ENCODE assay signal across 1 cellular context in the genomic region with DNA sequence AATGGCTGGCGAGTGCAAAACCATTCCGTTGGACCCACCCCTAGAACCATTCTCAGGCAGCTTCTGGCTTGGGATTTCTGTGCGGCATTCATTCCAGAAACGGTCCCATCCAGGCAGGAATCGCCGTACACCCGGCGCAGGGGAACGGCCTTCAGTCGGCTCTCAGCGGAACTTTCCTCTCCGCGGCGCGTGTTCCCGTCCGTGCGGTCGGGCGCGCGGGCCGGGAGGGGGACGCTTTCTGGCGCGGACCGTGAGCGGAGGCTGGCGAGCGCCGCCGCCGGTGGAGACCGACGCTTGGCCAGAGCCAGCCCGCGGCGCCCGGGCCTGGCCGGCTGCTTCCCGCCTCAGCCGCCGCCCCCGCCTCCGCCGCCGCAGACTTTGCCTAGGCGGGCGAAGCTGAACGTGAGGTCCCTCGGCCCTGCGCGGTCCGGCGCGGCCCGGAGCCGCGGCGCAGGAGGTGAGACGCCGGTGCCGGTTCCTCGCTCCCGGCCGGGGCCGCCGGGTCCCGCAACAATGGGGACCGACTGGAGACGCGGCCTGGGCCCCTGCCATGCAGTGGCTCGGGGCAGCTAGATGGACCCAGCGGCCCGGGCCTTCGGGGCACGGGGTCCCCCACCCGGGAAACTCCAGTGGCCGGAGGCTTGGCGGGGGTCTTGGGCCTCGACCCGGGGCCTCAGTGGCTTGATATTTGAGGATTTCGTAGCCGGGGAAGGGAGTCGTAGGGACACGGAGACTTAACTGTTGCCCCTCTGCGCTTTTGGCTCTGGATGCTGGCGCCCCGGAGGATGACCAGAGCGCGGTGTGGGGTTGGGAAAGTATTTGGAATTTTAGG.
A peak's percentile ranks its signal among the peaks of the same experiment; 100 is the strongest.
TF ChIP-seq lines count a peak whose summit lies in the region.

A gene with protein sequence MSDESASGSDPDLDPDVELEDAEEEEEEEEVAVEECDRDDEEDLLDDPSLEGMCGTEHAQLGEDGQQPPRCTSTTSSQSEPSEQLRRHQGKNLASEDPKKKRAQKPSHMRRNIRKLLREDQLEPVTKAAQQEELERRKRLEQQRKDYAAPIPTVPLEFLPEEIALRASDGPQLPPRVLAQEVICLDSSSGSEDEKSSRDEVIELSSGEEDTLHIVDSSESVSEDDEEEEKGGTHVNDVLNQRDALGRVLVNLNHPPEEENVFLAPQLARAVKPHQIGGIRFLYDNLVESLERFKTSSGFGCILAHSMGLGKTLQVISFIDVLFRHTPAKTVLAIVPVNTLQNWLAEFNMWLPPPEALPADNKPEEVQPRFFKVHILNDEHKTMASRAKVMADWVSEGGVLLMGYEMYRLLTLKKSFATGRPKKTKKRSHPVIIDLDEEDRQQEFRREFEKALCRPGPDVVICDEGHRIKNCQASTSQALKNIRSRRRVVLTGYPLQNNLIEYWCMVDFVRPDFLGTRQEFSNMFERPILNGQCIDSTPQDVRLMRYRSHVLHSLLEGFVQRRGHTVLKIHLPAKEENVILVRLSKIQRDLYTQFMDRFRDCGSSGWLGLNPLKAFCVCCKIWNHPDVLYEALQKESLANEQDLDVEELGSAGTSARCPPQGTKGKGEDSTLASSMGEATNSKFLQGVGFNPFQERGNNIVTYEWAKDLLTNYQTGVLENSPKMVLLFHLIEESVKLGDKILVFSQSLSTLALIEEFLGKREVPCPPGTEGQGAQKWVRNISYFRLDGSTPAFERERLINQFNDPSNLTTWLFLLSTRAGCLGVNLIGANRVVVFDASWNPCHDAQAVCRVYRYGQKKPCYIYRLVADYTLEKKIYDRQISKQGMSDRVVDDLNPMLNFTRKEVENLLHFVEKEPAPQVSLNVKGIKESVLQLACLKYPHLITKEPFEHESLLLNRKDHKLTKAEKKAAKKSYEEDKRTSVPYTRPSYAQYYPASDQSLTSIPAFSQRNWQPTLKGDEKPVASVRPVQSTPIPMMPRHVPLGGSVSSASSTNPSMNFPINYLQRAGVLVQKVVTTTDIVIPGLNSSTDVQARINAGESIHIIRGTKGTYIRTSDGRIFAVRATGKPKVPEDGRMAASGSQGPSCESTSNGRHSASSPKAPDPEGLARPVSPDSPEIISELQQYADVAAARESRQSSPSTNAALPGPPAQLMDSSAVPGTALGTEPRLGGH (N-terminal part only) (plus strand): TSS at position 261 of the 832 bp plus-strand sequence. CDS start 51,702 bp downstream, outside the sequence.

TF ChIP-seq in endothelial cell of umbilical vein, 7 proteins besides CTCF, POLR2A, EP300 and RAD21:
- TF ChIP-seq GATA2 (IDR thresholded peaks at IDR 0.05; ENCODE audit: insufficient read depth, insufficient read length, low read depth, low read length): no peak
- TF ChIP-seq POLR2AphosphoS5 (IDR thresholded peaks at IDR 0.05; ENCODE audit: insufficient read depth, low read depth, low read length): peak; percentile 94
